Comparison of ENCODE assay signal across 15 cellular contexts in the genomic region with DNA sequence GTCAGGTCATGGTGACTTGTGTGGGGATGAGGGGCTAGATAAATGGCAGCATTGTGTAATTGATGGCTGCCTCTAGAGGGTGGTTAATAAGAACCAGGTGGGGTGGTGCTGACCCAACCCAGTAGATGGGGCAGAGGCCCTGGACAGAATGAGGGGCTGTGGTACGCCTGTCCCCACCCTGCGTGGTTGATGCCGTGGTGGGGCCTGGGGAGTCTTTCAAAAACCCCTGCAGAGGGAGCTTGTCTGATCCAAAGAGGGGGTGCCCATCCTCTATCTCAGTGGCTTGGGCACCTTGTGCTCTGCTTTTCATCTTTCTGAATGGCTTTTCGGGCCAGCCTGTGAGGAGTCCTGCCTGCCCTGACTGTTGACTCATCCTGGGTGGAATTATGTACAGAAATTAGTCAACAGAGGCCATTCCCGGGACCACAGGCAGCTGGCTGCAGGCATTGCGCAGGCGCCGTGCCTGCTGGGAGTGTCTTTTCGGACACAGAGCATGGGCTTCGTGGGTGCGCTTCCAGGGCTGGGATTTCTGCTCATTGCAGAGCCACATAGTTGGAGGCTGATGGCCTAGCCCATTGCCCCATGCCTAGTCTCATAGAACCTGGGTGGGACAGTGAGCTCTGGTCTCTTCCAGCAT.
A peak's percentile ranks its signal among the peaks of the same experiment; 100 is the strongest.
DNase-seq lines count a peak whose midpoint lies in the region; ATAC-seq, FAIRE-seq and TF ChIP-seq lines count a peak whose summit lies in the region.
"Had no signal": no experiment of that assay in that cellular context is flagged by ENCODE, and none has a peak within 500 bp of the region (broad histone marks: within the 10 kb centered on the region; RNA-seq: fewer than 3 reads in every experiment).

No MANE protein-coding gene starts in this region.

- peak overlapping the region; percentile 75 for H3K4me2 ChIP-seq in A549
- H3K4me2 ChIP-seq in hepatocyte: peak overlapping the region; percentile 30
- H3K4me2 ChIP-seq: BLaER1 treated with 17β-estradiol and CSF1 and Interleukin-3, amounts not matched to agents 10 nM and 100 nM had no signal

- POLR2A ChIA-PET in A549 (lab: Yijun Ruan, JAX): no interaction called here

- no peak for FAIRE-seq in A549 (lab: Jason Lieb, UNC)
- FAIRE-seq: GM12878, islet of Langerhans had no signal

- no peaks in the 10 kb centered on the region for H3K9me2 ChIP-seq in hepatocyte (replicated peaks; ENCODE audit: insufficient read depth)

- H4K20me1 ChIP-seq in hepatocyte (ENCODE audit: insufficient read depth, poor library complexity, severe bottlenecking): no peaks in the 10 kb centered on the region
- H4K20me1 ChIP-seq: BLaER1 treated with 17β-estradiol and CSF1 and Interleukin-3, amounts not matched to agents 10 nM and 100 nM had no signal

- ATAC-seq in A549 (peak; percentile 87 to 95), HG02623 (IDR thresholded peaks at IDR 0.05; ENCODE audit: unreplicated experiment) (no peak)
- ATAC-seq: GM12878, WTC11 had no signal

- H3K4me1 Mint-ChIP-seq in mesothelial cell of epicardium: peaks cover 18% of the 10 kb centered on the region
- H3K4me1 Mint-ChIP-seq: WTC11 had no signal

- WGBS in A549 (ENCODE audit: missing lambda C conversion rate): 3% methylated on average over 11 of the region's 11 CpGs
- WGBS in hepatocyte (ENCODE audit: low lambda C conversion rate, missing lambda C conversion rate): 61% methylated on average over 11 of the region's 11 CpGs

- no peaks in the 10 kb centered on the region for H3K27me3 ChIP-seq in hepatocyte
- H3K27me3 ChIP-seq: BLaER1 treated with 17β-estradiol and CSF1 and Interleukin-3, amounts not matched to agents 10 nM and 100 nM; tibial nerve had no signal

- DNase-seq in A549 (ENCODE audit: low read depth in 1 of 2, low spot score in 1 of 2) (peak; percentile 84 to 97), HK-2 (ENCODE audit: unreplicated experiment) (peak; percentile 16), hepatocyte (ENCODE audit: low spot score) (peak; percentile 81), NCI-H2171 treated with DMSO at 0.1 percent for 48 hours (lab: John Stamatoyannopoulos, UW) (no peak), DMS79 (lab: John Stamatoyannopoulos, UW) (no peak), mesothelial cell of epicardium (ENCODE audit: low spot score in 2 of 2, unreplicated experiment in 2 of 2) (no peak)
- DNase-seq: activated effector memory CD4-positive, alpha-beta T cell treated with Interleukin-2 at 50 U/mL for 16 hours; occipital lobe had no signal

- TF ChIP-seq POLR2A in A549 (IDR thresholded peaks at IDR 0.05; ENCODE audit: low read length): peak; percentile 31; the same call in 1 of the 2 replicates

- H3K27me3 Mint-ChIP-seq in mesothelial cell of epicardium (ENCODE audit: low read depth): peaks cover 12% of the 10 kb centered on the region

- H3K36me3 ChIP-seq in hepatocyte (replicated peaks; ENCODE audit: insufficient read depth, low read depth): no peaks in the 10 kb centered on the region
- H3K36me3 ChIP-seq: BLaER1 treated with 17β-estradiol and CSF1 and Interleukin-3, amounts not matched to agents 10 nM and 100 nM; tibial nerve had no signal

- TF ChIP-seq CTCF in A549 (IDR thresholded peaks at IDR 0.05): no peak
- TF ChIP-seq CTCF in VCaP (conservative IDR thresholded peaks at IDR 0.05): no peak
- TF ChIP-seq CTCF in hepatocyte (IDR thresholded peaks at IDR 0.05; ENCODE audit: poor library complexity): no peak
- no peak for TF ChIP-seq CTCF in mesothelial cell of epicardium (IDR thresholded peaks at IDR 0.05; ENCODE audit: unreplicated experiment)

- no peaks in the 10 kb centered on the region for H3K36me3 Mint-ChIP-seq in mesothelial cell of epicardium
- H3K36me3 Mint-ChIP-seq: WTC11 had no signal

- H3K27ac Mint-ChIP-seq in mesothelial cell of epicardium: no peak overlapping the region
- H3K27ac Mint-ChIP-seq: WTC11 had no signal

- H3K9me3 ChIP-seq in A549: no peaks in the 10 kb centered on the region
- no peaks in the 10 kb centered on the region for H3K9me3 ChIP-seq in hepatocyte (ENCODE audit: low read depth)
- H3K9me3 ChIP-seq: BLaER1 treated with 17β-estradiol and CSF1 and Interleukin-3, amounts not matched to agents 10 nM and 100 nM; tibial nerve had no signal

- H3K4me3 ChIP-seq in A549 (0 out of 3 replicates have a peak overlapping the region, but pooled peaks have one; percentile 5), hepatocyte (no peak overlapping the region)
- H3K4me3 ChIP-seq: BLaER1 treated with 17β-estradiol and CSF1 and Interleukin-3, amounts not matched to agents 10 nM and 100 nM; GM12878; tibial nerve had no signal

- H3K79me2 ChIP-seq in hepatocyte: no peaks in the 10 kb centered on the region

- TF ChIP-seq EP300 in A549 (IDR thresholded peaks at IDR 0.05): no peak

- CTCF ChIA-PET in A549 (lab: Yijun Ruan, JAX): interaction anchor here (1.5 kb wide), 1 partner anchor 63 kb away, joined by 3 read pairs; no protein-coding TSS in a partner anchor

- H3K4me1 ChIP-seq in A549 (peaks cover 24% of the 10 kb centered on the region), hepatocyte (ENCODE audit: insufficient read depth) (peaks cover 17% of the 10 kb centered on the region)
- H3K4me1 ChIP-seq: tibial nerve had no signal

- no peaks in the 10 kb centered on the region for H3K9me3 Mint-ChIP-seq in mesothelial cell of epicardium
- H3K9me3 Mint-ChIP-seq: WTC11 had no signal

- no peak overlapping the region for H3K4me3 Mint-ChIP-seq in mesothelial cell of epicardium
- H3K4me3 Mint-ChIP-seq: WTC11 had no signal

- H3K27ac ChIP-seq in A549 (peak overlapping the region; percentile 78 to 85), VCaP (peak overlapping the region; percentile 79), hepatocyte (peak overlapping the region; percentile 40)
- H3K27ac ChIP-seq: BLaER1 treated with 17β-estradiol and CSF1 and Interleukin-3, amounts not matched to agents 10 nM and 100 nM; tibial nerve had no signal

- TF ChIP-seq RAD21 in A549 (conservative IDR thresholded peaks at IDR 0.05 in 1 of 2, IDR thresholded peaks at IDR 0.05 in 1 of 2): no peak; a peak in 1 of 5 replicates

- no peak overlapping the region for H2AFZ ChIP-seq in hepatocyte

TF ChIP-seq in A549, 52 proteins besides CTCF, POLR2A, EP300 and RAD21:
- TF ChIP-seq HOXA7 (CRISPR knock-in tag; IDR thresholded peaks at IDR 0.05): no peak
- TF ChIP-seq TP53 (CRISPR knock-in tag; IDR thresholded peaks at IDR 0.05): no peak
- no peak for TF ChIP-seq RCOR1 (IDR thresholded peaks at IDR 0.05; ENCODE audit: low read depth, low read length)
- TF ChIP-seq GATA3 (IDR thresholded peaks at IDR 0.05; ENCODE audit: borderline replicate concordance): no peak
- TF ChIP-seq JUN (IDR thresholded peaks at IDR 0.05): peak in 1 of 2 experiments; percentile 30; a peak in 1 of 5 replicates
- TF ChIP-seq, protein P1, sequence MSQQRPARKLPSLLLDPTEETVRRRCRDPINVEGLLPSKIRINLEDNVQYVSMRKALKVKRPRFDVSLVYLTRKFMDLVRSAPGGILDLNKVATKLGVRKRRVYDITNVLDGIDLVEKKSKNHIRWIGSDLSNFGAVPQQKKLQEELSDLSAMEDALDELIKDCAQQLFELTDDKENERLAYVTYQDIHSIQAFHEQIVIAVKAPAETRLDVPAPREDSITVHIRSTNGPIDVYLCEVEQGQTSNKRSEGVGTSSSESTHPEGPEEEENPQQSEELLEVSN (IDR thresholded peaks at IDR 0.05; ENCODE audit: borderline replicate concordance, low read depth): peak; percentile 35; the same call in 1 of the 2 replicates
- TF ChIP-seq, protein P2, sequence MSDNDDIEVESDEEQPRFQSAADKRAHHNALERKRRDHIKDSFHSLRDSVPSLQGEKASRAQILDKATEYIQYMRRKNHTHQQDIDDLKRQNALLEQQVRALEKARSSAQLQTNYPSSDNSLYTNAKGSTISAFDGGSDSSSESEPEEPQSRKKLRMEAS (IDR thresholded peaks at IDR 0.05): peak; percentile 78
- TF ChIP-seq JUNB (IDR thresholded peaks at IDR 0.05): peak; percentile 24; the same call in 1 of the 2 replicates
- TF ChIP-seq FOSL2 (IDR thresholded peaks at IDR 0.05): peak; percentile 50
- peak; percentile 83 for TF ChIP-seq FOSL2 (CRISPR knock-in tag; IDR thresholded peaks at IDR 0.05)
- peak in 1 of 2 experiments; percentile 36; a peak in 1 of 4 replicates for TF ChIP-seq CEBPB (IDR thresholded peaks at IDR 0.05)

Comparison
In these comparisons a context has a peak if more than half of its experiments do, and no peak if none do; other contexts are left out.
1. DNase-seq: peak in A549 (2 of 2), HK-2 (single experiment) and hepatocyte (single experiment); none in NCI-H2171 treated with DMSO at 0.1 percent for 48 hours (single experiment), DMS79 (single experiment) and mesothelial cell of epicardium (0 of 2).
2. Peak in every context shown above with its lines, with median percentiles within 50 percentile points of each other: H3K27ac ChIP-seq.